In the genomic region with DNA sequence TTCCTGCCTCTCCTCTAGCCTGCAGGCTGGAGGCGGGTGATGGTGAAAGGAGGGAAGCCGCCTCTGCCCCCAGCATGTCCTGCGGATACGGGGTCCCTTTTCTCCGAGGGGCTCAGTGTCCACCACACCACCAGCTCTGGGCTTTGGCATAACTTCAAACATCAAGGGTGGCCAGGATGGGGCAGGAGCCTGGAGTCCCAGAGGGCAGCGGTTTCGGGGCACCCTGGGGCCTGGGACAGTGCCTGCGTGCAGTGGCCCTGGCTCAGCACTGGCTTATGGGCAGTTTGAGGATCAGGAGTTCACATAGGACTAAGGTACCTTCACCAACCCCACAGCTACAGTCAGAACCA, we compare ENCODE assay signal across 30 cellular contexts.
"Had no signal": no experiment of that assay in that cellular context is flagged by ENCODE, and none has a peak within 500 bp of the region (broad histone marks: within the 10 kb centered on the region; RNA-seq: fewer than 3 reads in every experiment).

No MANE protein-coding gene starts in this region.

- DNase-seq: activated CD4-positive, alpha-beta T cell treated with anti-CD3 and anti-CD28 coated beads, Interleukin-2, amount 10 ng/mL, durations not matched to agents 24 days and 14 days; activated CD4-positive, alpha-beta T cell treated with anti-CD3 and anti-CD28 coated beads, Interleukin-2, amount 50 U/mL, for 4 hours; activated CD8-positive, alpha-beta T cell treated with anti-CD3 and anti-CD28 coated beads, Interleukin-2, amount 10 ng/mL, durations not matched to agents 7 days and 5 days; activated gamma-delta T cell treated with Interleukin-2 at 50 U/mL for 16 hours; activated naive CD4-positive, alpha-beta T cell treated with anti-CD3 and anti-CD28 coated beads for 36 hours; activated T-cell treated with anti-CD3 and anti-CD28 coated beads, Interleukin-2, amount 50 U/mL, for 24 hours; amygdala; Kasumi-1; KG1; MG63; NCI-H1048; NCI-H1105 treated with DMSO at 0.1 percent for 48 hours; NCI-H1436; NCI-H1694; NCI-H1930; NCI-H2171; NCI-H510A; NCI-H526; NCI-H748 treated with DMSO at 0.1 percent for 48 hours; NK-92 treated with Interleukin-12 subunit alpha and Interleukin-12 subunit beta, amount 100 ng/mL, for 24 hours; SHP77 treated with DMSO at 0.1 percent for 48 hours had no signal

- H3K9me3 Mint-ChIP-seq: activated CD4-positive, alpha-beta T cell treated with anti-CD3 and anti-CD28 coated beads, Interleukin-2, amount 10 ng/mL, durations not matched to agents 24 days and 14 days; activated T-helper 1 cell treated with anti-CD3 and anti-CD28 coated beads, Interleukin-12 subunit alpha, Interleukin-12 subunit beta, Interleukin-2, Interleukin-4 antibody, amounts not matched to agents 30 ng/mL and 10 ng/mL and 1 ng/mL, durations not matched to agents 14 hours and 24 hours and 36 hours; central memory CD8-positive, alpha-beta T cell; T-helper 1 cell treated with Interleukin-12 subunit alpha and Interleukin-12 subunit beta and Interleukin-4 antibody, amounts not matched to agents 30 μg/mL and 1 μg/mL, for 36 hours; T-helper 2 cell treated with Interferon-gamma antibody and Interleukin-4, amounts not matched to agents 5 μg/mL and 100 μg/mL, for 36 hours had no signal

- H3K4me1 Mint-ChIP-seq: activated CD4-positive, alpha-beta T cell treated with anti-CD3 and anti-CD28 coated beads, Interleukin-2, amount 10 ng/mL, durations not matched to agents 24 days and 14 days; central memory CD8-positive, alpha-beta T cell had no signal

- ATAC-seq: activated CD8-positive, alpha-beta T cell treated with anti-CD3 and anti-CD28 coated beads, Interleukin-2, amount 10 ng/mL, durations not matched to agents 7 days and 5 days had no signal

- H3K27ac Mint-ChIP-seq: activated CD4-positive, alpha-beta T cell treated with anti-CD3 and anti-CD28 coated beads, Interleukin-2, amount 10 ng/mL, durations not matched to agents 24 days and 14 days; activated CD8-positive, alpha-beta T cell treated with anti-CD3 and anti-CD28 coated beads, Interleukin-2, amount 10 ng/mL, durations not matched to agents 7 days and 5 days; activated naive CD4-positive, alpha-beta T cell treated with anti-CD3 and anti-CD28 coated beads for 36 hours; activated naive CD8-positive, alpha-beta T cell; activated T-cell treated with anti-CD3 and anti-CD28 coated beads, Interleukin-2, amount 50 U/mL, for 24 hours; activated T-helper 1 cell treated with anti-CD3 and anti-CD28 coated beads, Interleukin-12 subunit alpha, Interleukin-12 subunit beta, Interleukin-2, Interleukin-4 antibody, amounts not matched to agents 30 ng/mL and 10 ng/mL and 1 ng/mL, durations not matched to agents 14 hours and 24 hours and 36 hours; T-helper 1 cell treated with Interleukin-12 subunit alpha and Interleukin-12 subunit beta and Interleukin-4 antibody, amounts not matched to agents 30 μg/mL and 1 μg/mL, for 36 hours; T-helper 2 cell treated with Interferon-gamma antibody and Interleukin-4, amounts not matched to agents 5 μg/mL and 100 μg/mL, for 36 hours had no signal

- H3K9ac ChIP-seq: SK-N-SH had no signal

- H3K36me3 Mint-ChIP-seq: activated naive CD8-positive, alpha-beta T cell had no signal

- H3K9me3 ChIP-seq: SK-N-SH had no signal

- H3K4me3 Mint-ChIP-seq: activated CD4-positive, alpha-beta T cell treated with anti-CD3 and anti-CD28 coated beads, Interleukin-2, amount 10 ng/mL, durations not matched to agents 24 days and 14 days; activated CD8-positive, alpha-beta T cell treated with anti-CD3 and anti-CD28 coated beads, Interleukin-2, amount 10 ng/mL, durations not matched to agents 7 days and 5 days; activated naive CD4-positive, alpha-beta T cell treated with anti-CD3 and anti-CD28 coated beads for 36 hours; activated naive CD8-positive, alpha-beta T cell; activated T-cell treated with anti-CD3 and anti-CD28 coated beads, Interleukin-2, amount 50 U/mL, for 24 hours; activated T-helper 1 cell treated with anti-CD3 and anti-CD28 coated beads, Interleukin-12 subunit alpha, Interleukin-12 subunit beta, Interleukin-2, Interleukin-4 antibody, amounts not matched to agents 30 ng/mL and 10 ng/mL and 1 ng/mL, durations not matched to agents 14 hours and 24 hours and 36 hours; central memory CD8-positive, alpha-beta T cell; T-helper 1 cell treated with Interleukin-12 subunit alpha and Interleukin-12 subunit beta and Interleukin-4 antibody, amounts not matched to agents 30 μg/mL and 1 μg/mL, for 36 hours; T-helper 2 cell treated with Interferon-gamma antibody and Interleukin-4, amounts not matched to agents 5 μg/mL and 100 μg/mL, for 36 hours had no signal

- H3K27me3 ChIP-seq: ascending aorta, cardiac muscle cell, MG63, SJSA1 had no signal

- H3K4me2 ChIP-seq: SK-N-SH had no signal

- H3K27me3 Mint-ChIP-seq: activated CD4-positive, alpha-beta T cell treated with anti-CD3 and anti-CD28 coated beads, Interleukin-2, amount 10 ng/mL, durations not matched to agents 24 days and 14 days had no signal

- H3K4me1 ChIP-seq: SJSA1 had no signal

- H3K36me3 ChIP-seq: ascending aorta, cardiac muscle cell, MG63, SJSA1 had no signal

- H3K4me3 ChIP-seq: ascending aorta, cardiac muscle cell, MG63, SJSA1 had no signal

- H3K27ac ChIP-seq: ascending aorta, cardiac muscle cell, SJSA1 had no signal
